In the genomic region with DNA sequence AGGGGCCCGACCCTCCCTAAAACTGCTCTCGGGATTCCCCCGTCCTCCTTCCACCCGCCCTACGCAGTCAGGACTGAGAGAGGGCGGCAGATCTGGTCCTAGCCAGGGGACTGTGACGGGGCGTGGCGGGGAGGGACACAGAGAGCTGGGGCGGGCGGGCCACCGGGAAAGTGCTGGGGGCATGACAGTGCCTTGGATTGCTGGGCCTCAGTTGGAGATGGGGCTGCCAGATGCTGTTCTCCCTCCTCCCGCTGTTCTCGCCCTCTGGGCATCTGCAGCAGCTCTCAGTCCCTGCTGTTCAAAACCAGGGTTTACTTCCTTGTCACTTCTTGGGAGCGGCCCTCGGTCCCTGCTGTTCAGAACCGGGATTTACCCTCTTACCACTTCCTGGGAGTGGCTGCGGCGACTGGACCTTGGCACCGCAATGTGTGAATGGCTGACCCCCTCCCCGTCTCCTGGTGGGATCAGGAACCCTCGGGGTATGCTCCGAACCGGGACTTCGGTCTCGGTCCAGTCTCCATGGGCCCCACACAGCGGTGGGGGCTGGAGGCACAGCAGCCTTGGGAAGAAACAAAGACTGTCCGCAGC, we compare ENCODE assay signal across 8 cellular contexts. TPM values are rescaled to one million over a fixed set of nuclear protein-coding genes. Genes with fewer than 3 reads are reported as not detected.
DNase-seq lines count a peak whose midpoint lies in the region; FAIRE-seq and TF ChIP-seq lines count a peak whose summit lies in the region.

No MANE protein-coding gene starts in this region.

- H3K4me3 ChIP-seq in astrocyte (ENCODE audit: insufficient read depth, low read depth, low read length): peak overlapping the region; percentile 40
- peak overlapping the region; percentile 57 for H3K4me3 ChIP-seq in iPS-18c (ENCODE audit: insufficient read depth, low read depth, low read length)
- peak overlapping the region; percentile 17 to 71 for H3K4me3 ChIP-seq in small intestine (ENCODE audit: low read depth in 1 of 2, low read length in 2 of 2)

- H3K36me3 ChIP-seq in astrocyte (ENCODE audit: insufficient read depth, low read length): no peaks in the 10 kb centered on the region
- no peaks in the 10 kb centered on the region for H3K36me3 ChIP-seq in small intestine (ENCODE audit: control insufficient read depth in 2 of 2, insufficient read depth in 2 of 2, low read length in 2 of 2)

- no peaks in the 10 kb centered on the region for H3K9me3 Mint-ChIP-seq in astrocyte (ENCODE audit: unreplicated experiment)

- no peak overlapping the region for H3K27ac ChIP-seq in astrocyte (ENCODE audit: low read depth, low read length)
- peak overlapping the region; percentile 74 to 82 for H3K27ac ChIP-seq in small intestine (ENCODE audit: low read depth in 1 of 2, low read length in 1 of 2)

- peaks cover 10% of the 10 kb centered on the region for H4K20me1 ChIP-seq in astrocyte (ENCODE audit: insufficient read depth, low read length)

- H3K27ac Mint-ChIP-seq in astrocyte (ENCODE audit: unreplicated experiment): no peak overlapping the region

- 1 to 4% (median 2%) methylated on average over 25 to 28 of the region's 28 CpGs for WGBS in small intestine, 3 donors

- H3K4me3 Mint-ChIP-seq in astrocyte (ENCODE audit: unreplicated experiment): peak overlapping the region; percentile 78

- no peak for TF ChIP-seq CTCF in astrocyte (IDR thresholded peaks at IDR 0.05; ENCODE audit: insufficient read depth, low read depth, low read length)

- H3K4me1 ChIP-seq in astrocyte (ENCODE audit: insufficient read depth, low read length) (peaks cover 34% of the 10 kb centered on the region), small intestine (ENCODE audit: control insufficient read depth in 2 of 2, insufficient read depth in 1 of 2, low read depth in 1 of 2, low read length in 1 of 2) (peaks cover 0 to 2% of the 10 kb centered on the region in 2 donors)

- no peaks in the 10 kb centered on the region for H3K79me2 ChIP-seq in astrocyte (ENCODE audit: insufficient read depth, low read length)

- no peak for FAIRE-seq in astrocyte (lab: Jason Lieb, UNC)
- FAIRE-seq in small intestine (lab: Jason Lieb, UNC): no peak

- peak overlapping the region; percentile 80 for H3K4me2 ChIP-seq in astrocyte (ENCODE audit: low read length)

- no peaks in the 10 kb centered on the region for H3K36me3 Mint-ChIP-seq in astrocyte (ENCODE audit: low read depth, unreplicated experiment)

- H3K27me3 ChIP-seq in astrocyte (ENCODE audit: insufficient read depth, low read length): peaks cover 32% of the 10 kb centered on the region
- no peaks in the 10 kb centered on the region for H3K27me3 ChIP-seq in small intestine (ENCODE audit: control insufficient read depth in 2 of 2, insufficient read depth in 2 of 2, low read length in 2 of 2)

- DNase-seq in stimulated activated CD4-positive, alpha-beta T cell treated with anti-CD3 and anti-CD28 coated beads, Interleukin-2, amount 100 ng/mL, for 24 hours: peak; percentile 20 to 27
- no peak for DNase-seq in stimulated activated CD4-positive, alpha-beta T cell treated with anti-CD3 and anti-CD28 coated beads, Interleukin-4, amount 100 ng/mL, for 4 hours
- DNase-seq in astrocyte (ENCODE audit: low read depth) (no peak), small intestine (peak; percentile 94), NCI-H1105 (lab: John Stamatoyannopoulos, UW) (no peak)
- DNase-seq in stimulated activated CD4-positive, alpha-beta T cell treated with anti-CD3 and anti-CD28 coated beads, Interleukin-2, amount 100 ng/mL, for 48 hours: no peak
- no peak for DNase-seq in activated CD4-positive, alpha-beta T cell treated with anti-CD3 and anti-CD28 coated beads for 48 hours

- peak overlapping the region; percentile 33 for H3K9ac ChIP-seq in astrocyte (ENCODE audit: low read length)

- no peaks in the 10 kb centered on the region for H3K9me3 ChIP-seq in astrocyte (ENCODE audit: insufficient read depth, low read depth, low read length)
- H3K9me3 ChIP-seq in iPS-18c (ENCODE audit: control insufficient read depth, insufficient read depth, low read length): peaks cover 2% of the 10 kb centered on the region
- H3K9me3 ChIP-seq in small intestine (ENCODE audit: control insufficient read depth, low read depth): no peaks in the 10 kb centered on the region

- peak overlapping the region; percentile 63 for H2AFZ ChIP-seq in astrocyte (ENCODE audit: low read depth, low read length)

- peaks cover 7% of the 10 kb centered on the region for H3K4me1 Mint-ChIP-seq in astrocyte (ENCODE audit: low read depth, unreplicated experiment)

- peaks cover 46% of the 10 kb centered on the region for H3K27me3 Mint-ChIP-seq in astrocyte (ENCODE audit: low read depth, unreplicated experiment)

RNA-seq across cellular contexts. Expression of a gene that starts 1.8 kb away (rescaled TPM):
- total RNA-seq in astrocyte: 4.1 and 4.7 TPM in 2 replicates
- 10 to 100 TPM; 14.1 to 22.2 (median 15.7) TPM for polyA plus RNA-seq in small intestine

RNA-seq across cellular contexts. Expression of a gene that starts 20.5 kb away (rescaled TPM):
- total RNA-seq in astrocyte: 192 and 207 TPM in 2 replicates
- polyA plus RNA-seq in small intestine: 100 to 1,000 TPM; 743 to 931 (median 873) TPM

RNA-seq across cellular contexts. Expression of a gene that starts 36.9 kb away (rescaled TPM):
- total RNA-seq in astrocyte: 18.7 and 23.1 TPM in 2 replicates
- polyA plus RNA-seq in small intestine: 10 to 100 TPM; 39.5 to 78.1 (median 74.0) TPM

RNA-seq across cellular contexts. Expression of a gene that starts 51.8 kb away (rescaled TPM):
- total RNA-seq in astrocyte: 86.4 and 97.1 TPM in 2 replicates
- 10 to 100 TPM; 12.7 to 25.9 (median 17.3) TPM for polyA plus RNA-seq in small intestine

Comparison
In these comparisons a context has a peak if more than half of its experiments do, and no peak if none do; other contexts are left out.
1. DNase-seq: peak in stimulated activated CD4-positive, alpha-beta T cell treated with anti-CD3 and anti-CD28 coated beads, Interleukin-2, amount 100 ng/mL, for 24 hours (2 of 2) and small intestine (single experiment); none in stimulated activated CD4-positive, alpha-beta T cell treated with anti-CD3 and anti-CD28 coated beads, Interleukin-4, amount 100 ng/mL, for 4 hours (0 of 2), astrocyte (single experiment), NCI-H1105 (single experiment), stimulated activated CD4-positive, alpha-beta T cell treated with anti-CD3 and anti-CD28 coated beads, Interleukin-2, amount 100 ng/mL, for 48 hours (0 of 2) and activated CD4-positive, alpha-beta T cell treated with anti-CD3 and anti-CD28 coated beads for 48 hours (single experiment).
2. Peak in every context shown above with its lines, with median percentiles within 50 percentile points of each other: H3K4me3 ChIP-seq.